ENCODE assay signal across 1 cellular context in genomic region chr2:179106342-179107178, GRCh38.
A peak's percentile ranks its signal among the peaks of the same experiment; 100 is the strongest.
TF ChIP-seq lines count a peak whose summit lies in the region.

No MANE protein-coding gene starts in this region.

TF ChIP-seq in A549, 52 proteins besides CTCF, POLR2A, EP300 and RAD21 (continued from another document):
- TF ChIP-seq ATOH8 (CRISPR knock-in tag; IDR thresholded peaks at IDR 0.05; ENCODE audit: low read depth) (no peak), FOSL2 (IDR thresholded peaks at IDR 0.05) (peak; percentile 77), FOSL2 (CRISPR knock-in tag; IDR thresholded peaks at IDR 0.05) (peak; percentile 89), RFX5 (IDR thresholded peaks at IDR 0.05) (no peak), GATA3 (IDR thresholded peaks at IDR 0.05; ENCODE audit: borderline replicate concordance) (peak; percentile 17; the same call in 1 of the 2 replicates), NFE2L2 (conservative IDR thresholded peaks at IDR 0.05; ENCODE audit: low read length) (no peak), RNF2 (IDR thresholded peaks at IDR 0.05; ENCODE audit: borderline replicate concordance, low read depth) (no peak), HOXB5 (CRISPR knock-in tag; IDR thresholded peaks at IDR 0.05) (no peak), POLR2AphosphoS2 (conservative IDR thresholded peaks at IDR 0.05; ENCODE audit: low read length) (no peak), ZNF302 (CRISPR knock-in tag; IDR thresholded peaks at IDR 0.05) (no peak), RARB (CRISPR knock-in tag; IDR thresholded peaks at IDR 0.05) (no peak), EHF (CRISPR knock-in tag; IDR thresholded peaks at IDR 0.05) (no peak), E2F6 (IDR thresholded peaks at IDR 0.05; ENCODE audit: borderline replicate concordance, low read depth) (no peak), MYC (IDR thresholded peaks at IDR 0.05; ENCODE audit: borderline replicate concordance, low read length) (no peak), ZSCAN20 (CRISPR knock-in tag; IDR thresholded peaks at IDR 0.05) (no peak), MAX (IDR thresholded peaks at IDR 0.05) (0 out of 2 replicates have a peak, but pooled peaks have one; percentile 40), KDM1A (IDR thresholded peaks at IDR 0.05; ENCODE audit: low read depth) (no peak), ESRRA (IDR thresholded peaks at IDR 0.05; ENCODE audit: borderline replicate concordance, low read length) (no peak), JUNB (IDR thresholded peaks at IDR 0.05) (peak; percentile 84), NR3C1 (IDR thresholded peaks at IDR 0.05) (no peak), TFCP2L1 (CRISPR knock-in tag; IDR thresholded peaks at IDR 0.05) (no peak), JUN (IDR thresholded peaks at IDR 0.05) (peak; percentile 38 to 65; a peak in 3 of 5 replicates), CBX2 (IDR thresholded peaks at IDR 0.05; ENCODE audit: borderline replicate concordance, low read depth) (no peak), TP53 (CRISPR knock-in tag; IDR thresholded peaks at IDR 0.05) (no peak), ZFP36 (IDR thresholded peaks at IDR 0.05; ENCODE audit: borderline replicate concordance, partially characterized antibody) (no peak)
